Comparison of ENCODE assay signal across 2 cellular contexts in the genomic region with DNA sequence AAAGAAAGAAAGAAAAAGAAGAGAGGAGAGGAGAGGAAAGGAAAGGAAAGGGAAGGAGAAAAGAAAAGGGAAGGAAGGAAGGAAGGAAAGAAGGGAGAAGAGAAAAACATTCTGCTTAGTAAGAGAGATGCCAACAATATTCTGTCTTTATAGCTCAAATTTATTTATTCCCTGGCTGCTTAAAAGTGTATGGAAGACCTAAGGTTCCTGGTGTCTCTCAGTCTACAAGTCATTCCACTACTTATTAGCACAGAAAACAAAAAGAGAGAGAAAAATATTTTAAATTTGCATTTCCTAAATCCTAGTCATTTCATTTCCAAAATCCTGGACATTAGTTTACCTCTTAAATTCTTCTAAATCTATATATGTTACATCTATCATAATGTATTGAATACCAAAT.
TF ChIP-seq lines count a peak whose summit lies in the region.

No MANE protein-coding gene starts in this region.

TF ChIP-seq in HepG2, 621 proteins besides CTCF, POLR2A, EP300 and RAD21:
- TF ChIP-seq HNRNPK (IDR thresholded peaks at IDR 0.05; ENCODE audit: low read depth, low read length, poor library complexity, severe bottlenecking) = peak; percentile 70
- peak; percentile 85 for TF ChIP-seq SRSF9 (IDR thresholded peaks at IDR 0.05; ENCODE audit: borderline replicate concordance, insufficient read depth, low read depth, low read length, poor library complexity, severe bottlenecking)
- TF ChIP-seq ZNF589 (CRISPR knock-in tag; conservative IDR thresholded peaks at IDR 0.05) = no peak
- peak; percentile 81; the same call in 1 of the 2 replicates for TF ChIP-seq U2AF2 (IDR thresholded peaks at IDR 0.05; ENCODE audit: low read depth, low read length)

TF ChIP-seq in K562, 482 proteins besides CTCF, POLR2A, EP300 and RAD21:
- TF ChIP-seq, protein P1, sequence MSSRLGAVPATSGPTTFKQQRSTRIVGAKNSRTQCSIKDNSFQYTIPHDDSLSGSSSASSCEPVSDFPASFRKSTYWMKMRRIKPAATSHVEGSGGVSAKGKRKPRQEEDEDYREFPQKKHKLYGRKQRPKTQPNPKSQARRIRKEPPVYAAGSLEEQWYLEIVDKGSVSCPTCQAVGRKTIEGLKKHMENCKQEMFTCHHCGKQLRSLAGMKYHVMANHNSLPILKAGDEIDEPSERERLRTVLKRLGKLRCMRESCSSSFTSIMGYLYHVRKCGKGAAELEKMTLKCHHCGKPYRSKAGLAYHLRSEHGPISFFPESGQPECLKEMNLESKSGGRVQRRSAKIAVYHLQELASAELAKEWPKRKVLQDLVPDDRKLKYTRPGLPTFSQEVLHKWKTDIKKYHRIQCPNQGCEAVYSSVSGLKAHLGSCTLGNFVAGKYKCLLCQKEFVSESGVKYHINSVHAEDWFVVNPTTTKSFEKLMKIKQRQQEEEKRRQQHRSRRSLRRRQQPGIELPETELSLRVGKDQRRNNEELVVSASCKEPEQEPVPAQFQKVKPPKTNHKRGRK (tag; IDR thresholded peaks at IDR 0.05) = peak; percentile 64; the same call in 1 of the 2 replicates
- TF ChIP-seq POLR2H (tag; IDR thresholded peaks at IDR 0.05; ENCODE audit: low read depth) = no peak
TF ChIP-seq in K562: peak in this region for 1.
